11 cellular contexts compared by ENCODE assay signal in the genomic region with DNA sequence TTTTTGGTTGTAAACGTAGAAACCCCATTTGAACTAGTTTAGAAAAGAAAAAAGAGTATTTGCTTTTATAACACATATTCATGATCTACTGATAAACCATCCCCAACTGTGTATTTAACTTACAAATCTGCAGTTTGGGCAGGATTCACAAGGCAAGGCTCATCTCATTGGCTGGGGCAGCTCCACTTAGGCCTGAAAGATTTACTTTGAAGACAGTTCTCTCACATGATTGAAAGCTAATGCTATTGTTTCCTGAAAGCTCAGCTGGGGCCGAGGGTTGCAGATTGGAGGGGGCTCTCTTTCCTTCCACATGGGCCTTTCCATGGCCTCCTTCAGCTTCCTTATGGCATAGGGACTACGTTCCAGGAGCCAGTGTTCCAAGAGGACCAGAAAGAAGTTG. TPM values are rescaled to one million over a fixed set of nuclear protein-coding genes. Genes with fewer than 3 reads are reported as not detected.
DNase-seq lines count a peak whose midpoint lies in the region; ATAC-seq and TF ChIP-seq lines count a peak whose summit lies in the region.
"Had no signal": no experiment of that assay in that cellular context is flagged by ENCODE, and none has a peak within 500 bp of the region (broad histone marks: within the 10 kb centered on the region; RNA-seq: fewer than 3 reads in every experiment).

No MANE protein-coding gene starts in this region.

- no peaks in the 10 kb centered on the region for H3K27me3 ChIP-seq in mesenchymal stem cell (ENCODE audit: control insufficient read depth in 1 of 2, insufficient read depth in 1 of 2, low read length in 2 of 2)

- H3K4me2 ChIP-seq in mesenchymal stem cell (ENCODE audit: low read length, poor library complexity, severe bottlenecking), result no peak overlapping the region

- DNase-seq in GM12865 (ENCODE audit: low read depth) (peak; percentile 15), NAMALWA (ENCODE audit: low spot score) (peak; percentile 53), mesenchymal stem cell (no peak), NCI-H1436 treated with DMSO at 0.1 percent for 48 hours (lab: John Stamatoyannopoulos, UW) (no peak)
- no peak for DNase-seq in stimulated activated CD4-positive, alpha-beta T cell treated with anti-CD3 and anti-CD28 coated beads, Interleukin-1b, Interleukin-23, amount 100 ng/mL, for 48 hours
- DNase-seq: activated effector memory CD4-positive, alpha-beta T cell treated with Interleukin-2 at 50 U/mL for 16 hours; GF-D8 had no signal

- H4K91ac ChIP-seq in mesenchymal stem cell (ENCODE audit: low read length), result no peak overlapping the region

- H3K4ac ChIP-seq in mesenchymal stem cell (ENCODE audit: low read depth in 1 of 2, low read length in 2 of 2), result no peak overlapping the region

- H2BK12ac ChIP-seq in mesenchymal stem cell (ENCODE audit: low read length in 2 of 2), result no peak overlapping the region

- no peak overlapping the region for H2BK15ac ChIP-seq in mesenchymal stem cell (ENCODE audit: low read depth, poor library complexity, severe bottlenecking)

- peak overlapping the region; percentile 40 for H3K4me3 ChIP-seq in GM12865 (ENCODE audit: low read depth, low read length)
- H3K4me3 ChIP-seq in mesenchymal stem cell (ENCODE audit: insufficient read depth in 1 of 2, low read depth in 1 of 2, low read length in 2 of 2), result no peak overlapping the region
- H3K4me3 ChIP-seq: prostate gland had no signal

- H2BK5ac ChIP-seq in mesenchymal stem cell (ENCODE audit: low read depth, low read length, poor library complexity, severe bottlenecking), result no peak overlapping the region

- no peak for TF ChIP-seq CTCF in GM12865 (IDR thresholded peaks at IDR 0.05; ENCODE audit: insufficient read depth, low read depth, low read length, missing control alignments)

- peak overlapping the region; percentile 78 for H3K9ac ChIP-seq in mesenchymal stem cell (ENCODE audit: low read length)

- H3K4me1 ChIP-seq in mesenchymal stem cell (ENCODE audit: control insufficient read depth, insufficient read depth, low read depth, low read length), result no peaks in the 10 kb centered on the region
- H3K4me1 ChIP-seq: prostate gland had no signal

- H2BK120ac ChIP-seq in mesenchymal stem cell (ENCODE audit: low read depth, low read length), result no peak overlapping the region

- no peak overlapping the region for H4K8ac ChIP-seq in mesenchymal stem cell (ENCODE audit: low read length)

- H3K9me3 ChIP-seq in mesenchymal stem cell (ENCODE audit: control insufficient read depth, low read length), result peaks cover 8% of the 10 kb centered on the region
- H3K9me3 ChIP-seq: prostate gland had no signal

- H3K36me3 ChIP-seq in mesenchymal stem cell (ENCODE audit: control insufficient read depth in 1 of 2, insufficient read depth in 2 of 2, low read depth in 1 of 2, low read length in 2 of 2), result no peaks in the 10 kb centered on the region
- H3K36me3 ChIP-seq: prostate gland had no signal

- WGBS in mesenchymal stem cell, result 81% methylated on average over 2 of the region's 3 CpGs

- peak; percentile 40 for ATAC-seq in GM21526 (IDR thresholded peaks at IDR 0.05; ENCODE audit: low FRiP score, unreplicated experiment)
- no peak for ATAC-seq in GM19455 (IDR thresholded peaks at IDR 0.05; ENCODE audit: unreplicated experiment)
- no peak for ATAC-seq in HG03196 (IDR thresholded peaks at IDR 0.05; ENCODE audit: unreplicated experiment)

- no peaks in the 10 kb centered on the region for H3K79me1 ChIP-seq in mesenchymal stem cell (replicated peaks; ENCODE audit: low read length, poor library complexity, severe bottlenecking)

- H2AK5ac ChIP-seq in mesenchymal stem cell (ENCODE audit: low read length, severe bottlenecking), result no peak overlapping the region

- no peak overlapping the region for H3K27ac ChIP-seq in mesenchymal stem cell (ENCODE audit: low read length, poor library complexity, severe bottlenecking)
- H3K27ac ChIP-seq: prostate gland had no signal

- no peak overlapping the region for H2AFZ ChIP-seq in mesenchymal stem cell (ENCODE audit: low read depth, low read length)

- no peak overlapping the region for H3K14ac ChIP-seq in mesenchymal stem cell (ENCODE audit: low read length in 2 of 2)

- no peak overlapping the region for H3K23ac ChIP-seq in mesenchymal stem cell (ENCODE audit: low read length in 2 of 2)

- no peak overlapping the region for H3K18ac ChIP-seq in mesenchymal stem cell (ENCODE audit: low read depth in 1 of 2, low read length in 2 of 2)

RNA-seq across cellular contexts. Expression of a gene that starts 47.4 kb away (rescaled TPM):
- polyA plus RNA-seq in mesenchymal stem cell (2013, experiment 1 of 2), result 0.14 TPM
- polyA plus RNA-seq in mesenchymal stem cell (2013, experiment 2 of 2), result 0.18 TPM

Comparison
In these comparisons a context has a peak if more than half of its experiments do, and no peak if none do; other contexts are left out.
1. DNase-seq: peak in GM12865 (single experiment) and NAMALWA (single experiment); none in mesenchymal stem cell (single experiment), NCI-H1436 treated with DMSO at 0.1 percent for 48 hours (single experiment) and stimulated activated CD4-positive, alpha-beta T cell treated with anti-CD3 and anti-CD28 coated beads, Interleukin-1b, Interleukin-23, amount 100 ng/mL, for 48 hours (single experiment).